13 cellular contexts compared by ENCODE assay signal in genomic region chr4:114005569-114006442, GRCh38. TPM values are rescaled to one million over a fixed set of nuclear protein-coding genes. Genes with fewer than 3 reads are reported as not detected.
DNase-seq lines count a peak whose midpoint lies in the region; ATAC-seq and TF ChIP-seq lines count a peak whose summit lies in the region.
"Had no signal": no experiment of that assay in that cellular context is flagged by ENCODE, and none has a peak within 500 bp of the region (broad histone marks: within the 10 kb centered on the region; RNA-seq: fewer than 3 reads in every experiment).

No MANE protein-coding gene starts in this region.

- H3K36me3 ChIP-seq in body of pancreas (replicated peaks in 1 of 2; ENCODE audit: insufficient read depth in 1 of 2, low read depth in 2 of 2) = no peaks in the 10 kb centered on the region

- H3K4me1 ChIP-seq in body of pancreas = peaks cover 7% of the 10 kb centered on the region

- no peak for TF ChIP-seq POLR2A in body of pancreas (IDR thresholded peaks at IDR 0.05)

- no peaks in the 10 kb centered on the region for H3K9me3 ChIP-seq in body of pancreas

- no peak for TF ChIP-seq CTCF in body of pancreas (IDR thresholded peaks at IDR 0.05)

- no peak overlapping the region for H3K27ac ChIP-seq in body of pancreas

- peak; percentile 81 for ATAC-seq in activated T-helper 17 cell treated with anti-CD3 and anti-CD28 coated beads, Interleukin-2, amount 50 U/mL, for 72 hours (replicated peaks)
- ATAC-seq in stimulated activated effector memory CD8-positive, alpha-beta T cell treated with anti-CD3 and anti-CD28 coated beads, Interleukin-12 subunit alpha, Interleukin-12 subunit beta, amount 100 ng/mL, for 72 hours = peak; percentile 81
- no peak for ATAC-seq in body of pancreas

- H3K4me3 Mint-ChIP-seq in activated T-helper 17 cell treated with anti-CD3 and anti-CD28 coated beads, Interleukin-2, amount 50 U/mL, for 72 hours = peak overlapping the region; percentile 61
- H3K4me3 Mint-ChIP-seq in stimulated activated effector memory CD8-positive, alpha-beta T cell treated with anti-CD3 and anti-CD28 coated beads, Interleukin-12 subunit alpha, Interleukin-12 subunit beta, amount 100 ng/mL, for 72 hours = peak overlapping the region; percentile 66
- H3K4me3 Mint-ChIP-seq: activated B cell treated with CpG ODN at 0.5 μM for 24 hours, H9 had no signal

- peaks cover 22% of the 10 kb centered on the region for H3K4me1 Mint-ChIP-seq in activated T-helper 17 cell treated with anti-CD3 and anti-CD28 coated beads, Interleukin-2, amount 50 U/mL, for 72 hours
- H3K4me1 Mint-ChIP-seq in stimulated activated effector memory CD8-positive, alpha-beta T cell treated with anti-CD3 and anti-CD28 coated beads, Interleukin-12 subunit alpha, Interleukin-12 subunit beta, amount 100 ng/mL, for 72 hours = peaks cover 26% of the 10 kb centered on the region
- H3K4me1 Mint-ChIP-seq: activated B cell treated with CpG ODN at 0.5 μM for 24 hours had no signal

- DNase-seq in HS-27A (ENCODE audit: low read depth) = peak; percentile 14
- DNase-seq in fibroblast of the conjunctiva (ENCODE audit: low read depth) = peak; percentile 44
- DNase-seq in stimulated activated effector memory CD8-positive, alpha-beta T cell treated with anti-CD3 and anti-CD28 coated beads, Interleukin-12 subunit alpha, Interleukin-12 subunit beta, amount 100 ng/mL, for 72 hours (ENCODE audit: low spot score in 2 of 2) = no peak
- DNase-seq in body of pancreas = no peak
- DNase-seq in NCI-H2196 treated with DMSO at 0.1 percent for 48 hours (lab: John Stamatoyannopoulos, UW; ENCODE audit: unreplicated experiment) = no peak
- DNase-seq in NK-92 (lab: John Stamatoyannopoulos, UW; ENCODE audit: unreplicated experiment) = no peak
- DNase-seq: activated B cell treated with CpG ODN at 0.5 μM for 24 hours, activated gamma-delta T cell treated with Interleukin-2 at 50 U/mL for 16 hours, GF-D8, H9, left cardiac atrium had no signal

- intact Hi-C loops in body of pancreas (cut with DNase I) = no loop called here

- WGBS in body of pancreas, 2 donors = 64 to 76% methylated on average over 4 of the region's 4 CpGs

- peak overlapping the region; percentile 9 for H3K27ac Mint-ChIP-seq in activated T-helper 17 cell treated with anti-CD3 and anti-CD28 coated beads, Interleukin-2, amount 50 U/mL, for 72 hours
- peak overlapping the region; percentile 82 for H3K27ac Mint-ChIP-seq in stimulated activated effector memory CD8-positive, alpha-beta T cell treated with anti-CD3 and anti-CD28 coated beads, Interleukin-12 subunit alpha, Interleukin-12 subunit beta, amount 100 ng/mL, for 72 hours
- H3K27ac Mint-ChIP-seq: activated B cell treated with CpG ODN at 0.5 μM for 24 hours had no signal

- H3K36me3 Mint-ChIP-seq in activated T-helper 17 cell treated with anti-CD3 and anti-CD28 coated beads, Interleukin-2, amount 50 U/mL, for 72 hours (ENCODE audit: low read depth) = no peaks in the 10 kb centered on the region
- H3K36me3 Mint-ChIP-seq in stimulated activated effector memory CD8-positive, alpha-beta T cell treated with anti-CD3 and anti-CD28 coated beads, Interleukin-12 subunit alpha, Interleukin-12 subunit beta, amount 100 ng/mL, for 72 hours = no peaks in the 10 kb centered on the region

- H3K9me3 Mint-ChIP-seq in activated T-helper 17 cell treated with anti-CD3 and anti-CD28 coated beads, Interleukin-2, amount 50 U/mL, for 72 hours = no peaks in the 10 kb centered on the region
- H3K9me3 Mint-ChIP-seq in stimulated activated effector memory CD8-positive, alpha-beta T cell treated with anti-CD3 and anti-CD28 coated beads, Interleukin-12 subunit alpha, Interleukin-12 subunit beta, amount 100 ng/mL, for 72 hours = no peaks in the 10 kb centered on the region
- H3K9me3 Mint-ChIP-seq: activated B cell treated with CpG ODN at 0.5 μM for 24 hours had no signal

- no peaks in the 10 kb centered on the region for H3K27me3 ChIP-seq in body of pancreas

- H3K27me3 Mint-ChIP-seq in activated T-helper 17 cell treated with anti-CD3 and anti-CD28 coated beads, Interleukin-2, amount 50 U/mL, for 72 hours = no peaks in the 10 kb centered on the region
- H3K27me3 Mint-ChIP-seq: progenitor cell of endocrine pancreas had no signal

- no peak overlapping the region for H3K4me3 ChIP-seq in body of pancreas

RNA-seq across cellular contexts. Expression of gene ARSJ, which starts 26.4 kb away (rescaled TPM):
- under 1 TPM in 1 of 2 donors, not detected in 1; 0.19 TPM for total RNA-seq in activated T-helper 17 cell treated with anti-CD3 and anti-CD28 coated beads, Interleukin-2, amount 50 U/mL, for 72 hours
- 1 to 10 TPM; 3.4 to 3.6 TPM for total RNA-seq in body of pancreas
- total RNA-seq: activated B cell treated with CpG ODN at 0.5 μM for 24 hours had no signal

Comparison
In these comparisons a context has a peak if more than half of its experiments do, and no peak if none do; other contexts are left out.
1. DNase-seq: peak in HS-27A (single experiment) and fibroblast of the conjunctiva (single experiment); none in stimulated activated effector memory CD8-positive, alpha-beta T cell treated with anti-CD3 and anti-CD28 coated beads, Interleukin-12 subunit alpha, Interleukin-12 subunit beta, amount 100 ng/mL, for 72 hours (0 of 2), body of pancreas (0 of 4), NCI-H2196 treated with DMSO at 0.1 percent for 48 hours (single experiment) and NK-92 (single experiment).